26 cellular contexts compared by ENCODE assay signal in genomic region chr3:69684309-69684981, GRCh38. TPM values are rescaled to one million over a fixed set of nuclear protein-coding genes. Genes with fewer than 3 reads are reported as not detected.
"Had no signal": no experiment of that assay in that cellular context is flagged by ENCODE, and none has a peak within 500 bp of the region (broad histone marks: within the 10 kb centered on the region; RNA-seq: fewer than 3 reads in every experiment).

No MANE protein-coding gene starts in this region.

- FAIRE-seq: endometrium, frontal cortex, keratinocyte, urothelium cell line had no signal

- H3K27ac ChIP-seq: coronary artery, ovary, psoas muscle, sigmoid colon, thoracic aorta, tibial nerve, upper lobe of left lung had no signal

- H3K36me3 ChIP-seq: ovary, sigmoid colon, thoracic aorta, tibial nerve, upper lobe of left lung had no signal

- H3K27me3 ChIP-seq: ovary, sigmoid colon, tibial nerve, upper lobe of left lung had no signal

- ATAC-seq: effector memory CD8-positive, alpha-beta T cell; left lobe of liver; natural killer cell; psoas muscle; right cardiac atrium; stimulated activated effector memory CD8-positive, alpha-beta T cell treated with anti-CD3 and anti-CD28 coated beads, Interleukin-12 subunit alpha, Interleukin-12 subunit beta, amount 100 ng/mL, for 72 hours had no signal

- H3K4me1 ChIP-seq: psoas muscle had no signal

- DNase-seq: effector memory CD8-positive, alpha-beta T cell; hypothalamus; immature natural killer cell; natural killer cell; occipital lobe; ovary; posterior cingulate gyrus; psoas muscle; right cardiac atrium; sigmoid colon; stimulated activated CD4-positive, alpha-beta T cell treated with anti-CD3 and anti-CD28 coated beads, Interleukin-2, amount 100 ng/mL, for 24 hours; stimulated activated CD4-positive, alpha-beta T cell treated with anti-CD3 and anti-CD28 coated beads, Interleukin-4, amount 100 ng/mL, for 24 hours; stimulated activated naive CD4-positive, alpha-beta T cell treated with Interleukin-2 at 50 U/mL for 16 hours; substantia nigra; upper lobe of left lung had no signal

- H3K9me3 ChIP-seq: ovary, psoas muscle, sigmoid colon, thoracic aorta, tibial nerve, upper lobe of left lung had no signal

- H3K4me3 ChIP-seq: coronary artery, lung, ovary, psoas muscle, sigmoid colon, thoracic aorta, tibial nerve, upper lobe of left lung had no signal

RNA-seq across cellular contexts. Expression of gene MITF, which starts 54.8 kb away (rescaled TPM):
- polyA plus RNA-seq: neural cell had no signal
